ENCODE assay signal across 29 cellular contexts in the genomic region with DNA sequence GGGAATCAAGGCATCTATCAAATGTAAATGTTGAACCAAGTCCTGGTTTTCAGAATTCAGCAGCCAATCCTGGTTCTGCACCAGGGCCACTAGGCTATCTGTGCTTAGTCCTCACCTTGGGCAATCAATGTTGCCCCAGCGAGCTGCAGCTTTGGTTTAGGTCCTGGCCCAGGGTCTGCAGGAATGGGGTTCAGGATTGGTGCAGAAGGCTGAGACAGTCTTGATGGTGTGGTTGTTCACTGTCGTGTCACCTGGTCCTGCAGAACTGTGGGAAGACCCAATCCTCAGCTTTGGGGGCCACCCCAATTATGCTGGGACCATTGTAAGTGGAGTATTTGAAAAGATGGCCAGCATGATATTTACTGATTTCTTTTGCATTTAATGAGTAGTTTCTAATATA. TPM values are rescaled to one million over a fixed set of nuclear protein-coding genes. Genes with fewer than 3 reads are reported as not detected.
"Had no signal": no experiment of that assay in that cellular context is flagged by ENCODE, and none has a peak within 500 bp of the region (broad histone marks: within the 10 kb centered on the region; RNA-seq: fewer than 3 reads in every experiment).

No MANE protein-coding gene starts in this region.

- H3K4me1 Mint-ChIP-seq: WTC11 had no signal

- DNase-seq: activated CD8-positive, alpha-beta memory T cell treated with anti-CD3 and anti-CD28 coated beads, Interleukin-2, amount 50 U/mL, for 48 hours; activated gamma-delta T cell; colonic mucosa; dorsolateral prefrontal cortex; glutamatergic neuron; immature natural killer cell; lower lobe of right lung; naive B cell; retina; stimulated activated CD4-positive, alpha-beta T cell treated with anti-CD3 and anti-CD28 coated beads, Interleukin-2, amount 100 ng/mL, for 48 hours; stimulated activated CD8-positive, alpha-beta memory T cell treated with anti-CD3 and anti-CD28 coated beads, Interleukin-4, amount 100 ng/mL, for 48 hours; T1000; testis; upper lobe of left lung had no signal

- FAIRE-seq: bronchial epithelial cell, frontal cortex had no signal

- ATAC-seq: activated naive CD4-positive, alpha-beta T cell treated with anti-CD3 and anti-CD28 coated beads, Interleukin-2, amount 50 U/mL, for 72 hours; left lobe of liver; lower lobe of right lung; WTC11 had no signal

- H3K9me3 ChIP-seq: colonic mucosa, esophagus muscularis mucosa, lower lobe of right lung, testis, upper lobe of left lung had no signal

- H3K4me3 Mint-ChIP-seq: activated T-helper 1 cell treated with anti-CD3 and anti-CD28 coated beads, Interleukin-12 subunit alpha, Interleukin-12 subunit beta, Interleukin-2, Interleukin-4 antibody, amounts not matched to agents 30 ng/mL and 10 ng/mL and 1 ng/mL, durations not matched to agents 14 hours and 24 hours and 36 hours; immature natural killer cell; WTC11 had no signal

- H3K9me3 Mint-ChIP-seq: activated naive CD4-positive, alpha-beta T cell treated with anti-CD3 and anti-CD28 coated beads, Interleukin-2, amount 50 U/mL, for 72 hours; activated T-helper 1 cell treated with anti-CD3 and anti-CD28 coated beads, Interleukin-12 subunit alpha, Interleukin-12 subunit beta, Interleukin-2, Interleukin-4 antibody, amounts not matched to agents 30 ng/mL and 10 ng/mL and 1 ng/mL, durations not matched to agents 14 hours and 24 hours and 36 hours; immature natural killer cell; naive B cell; WTC11 had no signal

- H3K4me1 ChIP-seq: colonic mucosa had no signal

- H3K27ac Mint-ChIP-seq: activated naive CD4-positive, alpha-beta T cell treated with anti-CD3 and anti-CD28 coated beads, Interleukin-2, amount 50 U/mL, for 72 hours; activated T-helper 1 cell treated with anti-CD3 and anti-CD28 coated beads, Interleukin-12 subunit alpha, Interleukin-12 subunit beta, Interleukin-2, Interleukin-4 antibody, amounts not matched to agents 30 ng/mL and 10 ng/mL and 1 ng/mL, durations not matched to agents 14 hours and 24 hours and 36 hours; progenitor cell of endocrine pancreas; WTC11 had no signal

- H3K27ac ChIP-seq: colonic mucosa, esophagus muscularis mucosa, hepatocyte, lower lobe of right lung, testis, upper lobe of left lung had no signal

- H3K27me3 Mint-ChIP-seq: naive B cell, progenitor cell of endocrine pancreas had no signal

- H3K27me3 ChIP-seq: colonic mucosa, dorsolateral prefrontal cortex, esophagus muscularis mucosa, hepatocyte, testis, upper lobe of left lung had no signal

- H3K4me3 ChIP-seq: colonic mucosa, dorsolateral prefrontal cortex, esophagus muscularis mucosa, hepatocyte, lower lobe of right lung, testis, upper lobe of left lung had no signal

RNA-seq across cellular contexts. Expression of a gene that starts 18.6 kb away (rescaled TPM):
- total RNA-seq: activated CD8-positive, alpha-beta memory T cell treated with anti-CD3 and anti-CD28 coated beads for 36 hours; activated naive CD4-positive, alpha-beta T cell treated with anti-CD3 and anti-CD28 coated beads, Interleukin-2, amount 50 U/mL, for 72 hours; activated T-helper 1 cell treated with anti-CD3 and anti-CD28 coated beads, Interleukin-12 subunit alpha, Interleukin-12 subunit beta, Interleukin-2, Interleukin-4 antibody, amounts not matched to agents 30 ng/mL and 10 ng/mL and 1 ng/mL, durations not matched to agents 14 hours and 24 hours and 36 hours; bronchial epithelial cell; colonic mucosa; dorsolateral prefrontal cortex; esophagus muscularis mucosa; frontal cortex; hepatocyte; kidney epithelial cell; left lobe of liver; lower lobe of right lung; mesenteric fat pad; mucosa of gallbladder; osteoblast; progenitor cell of endocrine pancreas; T-helper 1 cell treated with Interleukin-12 subunit alpha and Interleukin-12 subunit beta and Interleukin-4 antibody, amounts not matched to agents 30 ng/mL and 1 ng/mL, for 36 hours; upper lobe of left lung; WTC11 had no signal
- polyA plus RNA-seq: hepatocyte, immature natural killer cell had no signal

RNA-seq across cellular contexts. Expression of a gene that starts 43.1 kb away (rescaled TPM):
- total RNA-seq: activated CD8-positive, alpha-beta memory T cell treated with anti-CD3 and anti-CD28 coated beads for 36 hours; activated naive CD4-positive, alpha-beta T cell treated with anti-CD3 and anti-CD28 coated beads, Interleukin-2, amount 50 U/mL, for 72 hours; activated T-helper 1 cell treated with anti-CD3 and anti-CD28 coated beads, Interleukin-12 subunit alpha, Interleukin-12 subunit beta, Interleukin-2, Interleukin-4 antibody, amounts not matched to agents 30 ng/mL and 10 ng/mL and 1 ng/mL, durations not matched to agents 14 hours and 24 hours and 36 hours; bronchial epithelial cell; colonic mucosa; dorsolateral prefrontal cortex; esophagus muscularis mucosa; frontal cortex; hepatocyte; kidney epithelial cell; left lobe of liver; lower lobe of right lung; mesenteric fat pad; mucosa of gallbladder; osteoblast; progenitor cell of endocrine pancreas; T-helper 1 cell treated with Interleukin-12 subunit alpha and Interleukin-12 subunit beta and Interleukin-4 antibody, amounts not matched to agents 30 ng/mL and 1 ng/mL, for 36 hours; testis; upper lobe of left lung; WTC11 had no signal
- polyA plus RNA-seq: hepatocyte, immature natural killer cell had no signal
